ENCODE assay signal across 8 cellular contexts in the genomic region with DNA sequence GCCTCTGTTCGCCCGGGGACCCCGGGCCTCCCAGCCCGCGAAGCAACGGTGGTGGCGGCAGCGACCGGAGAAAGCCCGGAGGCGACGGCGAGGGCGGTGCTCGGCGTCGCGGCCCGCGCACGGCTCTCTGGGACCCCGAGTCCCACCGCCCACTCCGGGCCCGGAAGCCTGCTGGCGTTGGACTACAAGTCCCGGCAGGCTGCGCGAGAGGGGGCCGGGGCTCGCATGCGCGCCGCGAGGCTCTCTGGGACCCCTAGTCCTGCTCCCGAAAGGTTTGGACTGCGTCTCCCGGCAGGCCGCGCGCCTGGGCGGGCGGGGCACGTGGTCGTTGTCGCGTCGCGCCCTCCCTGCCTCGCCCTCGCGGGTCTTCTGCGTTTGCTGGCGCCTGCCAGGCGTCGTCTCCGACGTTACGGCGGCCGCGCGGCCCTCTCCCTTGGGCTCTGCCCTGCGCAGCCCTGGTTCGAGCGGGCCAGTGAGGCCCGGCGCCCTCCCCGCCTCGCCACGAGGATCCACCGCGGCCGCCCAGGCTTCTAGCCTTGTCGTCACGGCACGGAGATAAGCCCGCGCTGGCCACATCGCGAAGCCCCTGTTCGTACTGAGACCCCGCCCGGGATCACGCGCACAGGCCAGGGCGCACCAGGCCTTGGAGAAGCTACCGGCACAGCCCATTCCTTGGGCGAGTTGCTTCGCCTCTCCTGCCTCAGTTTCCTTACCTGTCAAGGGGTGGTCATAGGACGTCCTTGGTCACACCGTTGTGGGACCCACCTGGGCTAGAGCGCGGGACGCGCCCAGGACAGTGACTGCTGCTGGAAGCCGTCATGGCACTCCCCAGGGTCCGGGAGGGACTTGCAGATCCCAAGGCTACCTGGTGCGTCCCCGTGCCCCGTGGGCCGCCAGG.
A peak's percentile ranks its signal among the peaks of the same experiment; 100 is the strongest.
DNase-seq lines count a peak whose midpoint lies in the region; ATAC-seq and TF ChIP-seq lines count a peak whose summit lies in the region.

A gene (minus strand): TSS at position 75 of the 898 bp plus-strand sequence. CDS start 549 bp downstream, outside the sequence.

- peaks cover 1% of the 10 kb centered on the region for H3K36me3 Mint-ChIP-seq in central memory CD8-positive, alpha-beta T cell (ENCODE audit: insufficient read depth)

- no peak for TF ChIP-seq CTCF in AG09319 (IDR thresholded peaks at IDR 0.05; ENCODE audit: low read depth, low read length)

- DNase-seq in AG09319 (ENCODE audit: extremely low read depth, low read depth) (peak; percentile 94), NCI-H446 (lab: John Stamatoyannopoulos, UW) (peak; percentile 93 to 98), islet precursor cell (peak; percentile 99)
- DNase-seq in activated CD4-positive, CD25-positive, alpha-beta regulatory T cell treated with anti-CD3 and anti-CD28 coated beads, Interleukin-2, amount 50 U/mL, for 16 hours (ENCODE audit: low read depth, low spot score) = peak; percentile 97
- DNase-seq in central memory CD8-positive, alpha-beta T cell (ENCODE audit: low spot score in 2 of 2) = peak; percentile 91 to 95
- peak; percentile 93 to 98 (median 97) for DNase-seq in stimulated activated CD4-positive, alpha-beta T cell treated with anti-CD3 and anti-CD28 coated beads, Interleukin-12 subunit alpha, Interleukin-12 subunit beta, amount 100 ng/mL, for 48 hours (ENCODE audit: low read depth in 2 of 3, low spot score in 1 of 3)

- no peaks in the 10 kb centered on the region for H3K27me3 Mint-ChIP-seq in central memory CD8-positive, alpha-beta T cell

- H3K9me3 Mint-ChIP-seq in central memory CD8-positive, alpha-beta T cell = no peaks in the 10 kb centered on the region

- peak within 1 kb of the TSS; percentile 79 for H3K4me3 Mint-ChIP-seq in central memory CD8-positive, alpha-beta T cell

- peaks cover 29% of the 10 kb centered on the region for H3K4me1 Mint-ChIP-seq in central memory CD8-positive, alpha-beta T cell

- ATAC-seq in GM19025 (IDR thresholded peaks at IDR 0.05; ENCODE audit: low read depth, unreplicated experiment) (peak; percentile 95), HG03342 (IDR thresholded peaks at IDR 0.05; ENCODE audit: unreplicated experiment) (peak; percentile 94)
- ATAC-seq in central memory CD8-positive, alpha-beta T cell (replicated peaks; ENCODE audit: extremely low read depth, poor library complexity, severe bottlenecking) = peak; percentile 97

- H3K27ac Mint-ChIP-seq in central memory CD8-positive, alpha-beta T cell (ENCODE audit: low read depth) = peak within 1 kb of the TSS; percentile 81

Comparison
In these comparisons a context has a peak if more than half of its experiments do, and no peak if none do; other contexts are left out.
1. Peak in every context shown above with its lines: DNase-seq and ATAC-seq.